In genomic region chr9:18163146-18163545, GRCh38 we compare ENCODE assay signal across 31 cellular contexts.
"Had no signal": no experiment of that assay in that cellular context is flagged by ENCODE, and none has a peak within 500 bp of the region (broad histone marks: within the 10 kb centered on the region; RNA-seq: fewer than 3 reads in every experiment).

No MANE protein-coding gene starts in this region.

- H3K36me3 ChIP-seq: adrenal gland, esophagus squamous epithelium, gastroesophageal sphincter, WERI-Rb-1 had no signal

- DNase-seq: activated B cell treated with CpG ODN at 0.5 μM for 24 hours; activated CD4-positive, alpha-beta memory T cell treated with anti-CD3 and anti-CD28 coated beads for 36 hours; activated CD4-positive, alpha-beta T cell treated with anti-CD3 and anti-CD28 coated beads for 48 hours; activated CD8-positive, alpha-beta memory T cell treated with anti-CD3 and anti-CD28 coated beads, Interleukin-2, amount 10 ng/mL, durations not matched to agents 7 days and 5 days; activated CD8-positive, alpha-beta memory T cell treated with anti-CD3 and anti-CD28 coated beads, Interleukin-2, amount 50 U/mL, for 4 hours; activated CD8-positive, alpha-beta T cell treated with anti-CD3 and anti-CD28 coated beads, Interleukin-2, amount 10 ng/mL, durations not matched to agents 7 days and 5 days; activated effector memory CD4-positive, alpha-beta T cell treated with anti-CD3 and anti-CD28 coated beads, Interleukin-2, amount 50 U/mL, for 16 hours; activated naive CD4-positive, alpha-beta T cell treated with anti-CD3 and anti-CD28 coated beads for 36 hours; activated naive CD8-positive, alpha-beta T cell treated with anti-CD3 and anti-CD28 coated beads for 36 hours; activated naive CD8-positive, alpha-beta T cell treated with anti-CD3 and anti-CD28 coated beads, Interleukin-2, amount 50 U/mL, for 24 hours; activated T-cell treated with anti-CD3 and anti-CD28 coated beads, Interleukin-2, amount 50 U/mL, for 1 hour; activated T-cell treated with anti-CD3 and anti-CD28 coated beads, Interleukin-2, amount 50 U/mL, for 48 hours; adrenal gland; amygdala; aorta; caudate nucleus; cortex of kidney; dermis blood vessel endothelial cell; effector CD4-positive, alpha-beta T cell; effector memory CD8-positive, alpha-beta T cell; erythroblast; esophagus squamous epithelium; foreskin melanocyte; T-helper 1 cell; T-helper 17 cell; T1000; WERI-Rb-1 had no signal

- H3K4me1 ChIP-seq: adrenal gland, body of pancreas, esophagus squamous epithelium had no signal

- H3K9me3 ChIP-seq: adrenal gland, body of pancreas, esophagus squamous epithelium, gastroesophageal sphincter had no signal

- ATAC-seq: activated CD4-positive, CD25-positive, alpha-beta regulatory T cell treated with anti-CD3 and anti-CD28 coated beads, Interleukin-2, amount 50 U/mL, for 24 hours; activated CD8-positive, alpha-beta memory T cell treated with anti-CD3 and anti-CD28 coated beads, Interleukin-2, amount 10 ng/mL, durations not matched to agents 7 days and 5 days; activated CD8-positive, alpha-beta T cell treated with anti-CD3 and anti-CD28 coated beads, Interleukin-2, amount 10 ng/mL, durations not matched to agents 7 days and 5 days; activated naive CD8-positive, alpha-beta T cell treated with anti-CD3 and anti-CD28 coated beads, Interleukin-2, amount 50 U/mL, for 24 hours; body of pancreas; effector memory CD8-positive, alpha-beta T cell; gastroesophageal sphincter; T-helper 17 cell had no signal

- H3K27me3 ChIP-seq: adrenal gland, body of pancreas, esophagus squamous epithelium, gastroesophageal sphincter had no signal

- H3K4me3 ChIP-seq: adrenal gland, body of pancreas, esophagus squamous epithelium, gastroesophageal sphincter had no signal

- H3K27ac ChIP-seq: adrenal gland, body of pancreas, esophagus squamous epithelium, gastroesophageal sphincter, WERI-Rb-1 had no signal

- FAIRE-seq: colon had no signal
